ENCODE assay signal across 25 cellular contexts in the genomic region with DNA sequence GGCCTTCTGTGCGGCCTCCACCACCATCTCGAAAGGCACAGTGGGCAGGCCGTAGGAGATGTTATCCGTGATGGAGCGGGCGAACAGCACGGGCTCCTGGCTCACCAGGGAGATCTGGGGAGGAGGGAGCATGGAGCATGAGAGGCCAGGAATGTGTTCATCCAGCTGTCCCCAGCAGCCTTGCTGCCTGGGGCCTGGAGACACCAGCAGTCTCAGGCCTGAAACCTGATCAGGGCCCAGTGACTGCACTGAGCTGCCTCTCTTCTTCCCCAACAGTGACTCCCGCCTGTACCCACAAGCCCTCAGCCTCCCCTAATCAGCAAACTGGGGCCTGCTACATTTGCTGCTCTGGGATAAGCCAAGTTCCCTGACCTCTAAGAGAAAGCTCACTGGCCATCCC. TPM values are rescaled to one million over a fixed set of nuclear protein-coding genes. Genes with fewer than 3 reads are reported as not detected.
DNase-seq lines count a peak whose midpoint lies in the region; ATAC-seq and TF ChIP-seq lines count a peak whose summit lies in the region.
"Had no signal": no experiment of that assay in that cellular context is flagged by ENCODE, and none has a peak within 500 bp of the region (broad histone marks: within the 10 kb centered on the region; RNA-seq: fewer than 3 reads in every experiment).

No MANE protein-coding gene starts in this region.

- 96 to 97% methylated on average over 4 to 5 of the region's 8 CpGs for WGBS in mesodermal cell (ENCODE audit: insufficient coverage in 2 of 2), 2 experiments

- no peak overlapping the region for H3K4me3 Mint-ChIP-seq in activated naive CD8-positive, alpha-beta T cell treated with anti-CD3 and anti-CD28 coated beads, Interleukin-2, amount 10 ng/mL, durations not matched to agents 7 days and 5 days
- H3K4me3 Mint-ChIP-seq in activated naive CD8-positive, alpha-beta T cell treated with anti-CD3 and anti-CD28 coated beads, Interleukin-2, amount 50 U/mL, for 24 hours, result no peak overlapping the region
- H3K4me3 Mint-ChIP-seq in Calu3 (ENCODE audit: low read depth, unreplicated experiment), result no peak overlapping the region
- H3K4me3 Mint-ChIP-seq: activated CD4-positive, alpha-beta T cell treated with anti-CD3 and anti-CD28 coated beads for 36 hours; CD4-positive, alpha-beta T cell; T-helper 1 cell treated with Interleukin-12 subunit alpha and Interleukin-12 subunit beta and Interleukin-4 antibody, amounts not matched to agents 30 μg/mL and 1 μg/mL, for 36 hours had no signal

- no peaks in the 10 kb centered on the region for H3K27me3 Mint-ChIP-seq in activated naive CD8-positive, alpha-beta T cell treated with anti-CD3 and anti-CD28 coated beads, Interleukin-2, amount 10 ng/mL, durations not matched to agents 7 days and 5 days
- no peaks in the 10 kb centered on the region for H3K27me3 Mint-ChIP-seq in activated naive CD8-positive, alpha-beta T cell treated with anti-CD3 and anti-CD28 coated beads, Interleukin-2, amount 50 U/mL, for 24 hours
- no peaks in the 10 kb centered on the region for H3K27me3 Mint-ChIP-seq in Calu3 (ENCODE audit: unreplicated experiment)
- H3K27me3 Mint-ChIP-seq: activated CD4-positive, alpha-beta T cell treated with anti-CD3 and anti-CD28 coated beads for 36 hours; CD4-positive, alpha-beta T cell; IgD-negative memory B cell had no signal

- ATAC-seq in activated naive CD8-positive, alpha-beta T cell treated with anti-CD3 and anti-CD28 coated beads, Interleukin-2, amount 10 ng/mL, durations not matched to agents 7 days and 5 days (ENCODE audit: low read depth), result no peak
- no peak for ATAC-seq in activated naive CD8-positive, alpha-beta T cell treated with anti-CD3 and anti-CD28 coated beads, Interleukin-2, amount 50 U/mL, for 24 hours
- ATAC-seq in GM21786 (IDR thresholded peaks at IDR 0.05; ENCODE audit: unreplicated experiment), result no peak
- ATAC-seq: activated CD4-positive, alpha-beta T cell treated with anti-CD3 and anti-CD28 coated beads for 36 hours had no signal

- peak overlapping the region; percentile 24 for H3K27ac Mint-ChIP-seq in activated naive CD8-positive, alpha-beta T cell treated with anti-CD3 and anti-CD28 coated beads, Interleukin-2, amount 10 ng/mL, durations not matched to agents 7 days and 5 days
- H3K27ac Mint-ChIP-seq in activated naive CD8-positive, alpha-beta T cell treated with anti-CD3 and anti-CD28 coated beads, Interleukin-2, amount 50 U/mL, for 24 hours, result no peak overlapping the region
- H3K27ac Mint-ChIP-seq in Calu3 (ENCODE audit: unreplicated experiment), result no peak overlapping the region
- H3K27ac Mint-ChIP-seq: activated CD4-positive, alpha-beta T cell treated with anti-CD3 and anti-CD28 coated beads for 36 hours; CD4-positive, alpha-beta T cell; T-helper 1 cell treated with Interleukin-12 subunit alpha and Interleukin-12 subunit beta and Interleukin-4 antibody, amounts not matched to agents 30 μg/mL and 1 μg/mL, for 36 hours had no signal

- peaks cover 1% of the 10 kb centered on the region for H3K36me3 Mint-ChIP-seq in activated naive CD8-positive, alpha-beta T cell treated with anti-CD3 and anti-CD28 coated beads, Interleukin-2, amount 10 ng/mL, durations not matched to agents 7 days and 5 days
- no peaks in the 10 kb centered on the region for H3K36me3 Mint-ChIP-seq in activated naive CD8-positive, alpha-beta T cell treated with anti-CD3 and anti-CD28 coated beads, Interleukin-2, amount 50 U/mL, for 24 hours (ENCODE audit: low read depth)
- H3K36me3 Mint-ChIP-seq in Calu3 (ENCODE audit: insufficient read depth, unreplicated experiment), result peaks cover 12% of the 10 kb centered on the region
- H3K36me3 Mint-ChIP-seq: IgD-negative memory B cell had no signal

- no peaks in the 10 kb centered on the region for H3K9me3 Mint-ChIP-seq in activated naive CD8-positive, alpha-beta T cell treated with anti-CD3 and anti-CD28 coated beads, Interleukin-2, amount 10 ng/mL, durations not matched to agents 7 days and 5 days
- H3K9me3 Mint-ChIP-seq in activated naive CD8-positive, alpha-beta T cell treated with anti-CD3 and anti-CD28 coated beads, Interleukin-2, amount 50 U/mL, for 24 hours, result no peaks in the 10 kb centered on the region
- no peaks in the 10 kb centered on the region for H3K9me3 Mint-ChIP-seq in Calu3 (ENCODE audit: low read depth, unreplicated experiment)
- H3K9me3 Mint-ChIP-seq: CD4-positive, alpha-beta T cell; T-helper 1 cell treated with Interleukin-12 subunit alpha and Interleukin-12 subunit beta and Interleukin-4 antibody, amounts not matched to agents 30 μg/mL and 1 μg/mL, for 36 hours had no signal

- intact Hi-C loops in Calu3 (cut with micrococcal nuclease; ENCODE audit: unreplicated experiment), result no loop called here

- no TSS peak for BruUV-seq in Calu3 (replicated peaks; lab: Mats Ljungman, UMichigan)

- H3K4me3 ChIP-seq in SJCRH30, result no peak overlapping the region
- no peak overlapping the region for H3K4me3 ChIP-seq in mesodermal cell (ENCODE audit: extremely low read depth, insufficient read depth, low read length, poor library complexity, severe bottlenecking)
- no peak overlapping the region for H3K4me3 ChIP-seq in skeletal muscle tissue (ENCODE audit: low read length in 3 of 3)
- H3K4me3 ChIP-seq: colonic mucosa, esophagus muscularis mucosa, hepatocyte, left ventricle myocardium inferior, prostate gland, SJSA1 had no signal

- H3K27ac ChIP-seq in SJCRH30, result peak overlapping the region; percentile 44
- H3K27ac ChIP-seq in mesodermal cell (ENCODE audit: low read depth, low read length, severe bottlenecking), result peak overlapping the region; percentile 41
- H3K27ac ChIP-seq in skeletal muscle tissue (ENCODE audit: low read depth, low read length), result peak overlapping the region; percentile 30
- H3K27ac ChIP-seq: colonic mucosa, esophagus muscularis mucosa, hepatocyte, left ventricle myocardium inferior, prostate gland, SJSA1 had no signal

- H3K27me3 ChIP-seq in SJCRH30 (no peaks in the 10 kb centered on the region), skeletal muscle tissue (ENCODE audit: control insufficient read depth in 3 of 3, insufficient read depth in 3 of 3, low read length in 3 of 3) (no peaks in the 10 kb centered on the region)
- H3K27me3 ChIP-seq: colonic mucosa, esophagus muscularis mucosa, hepatocyte, SJSA1 had no signal

- DNase-seq in activated naive CD8-positive, alpha-beta T cell treated with anti-CD3 and anti-CD28 coated beads, Interleukin-2, amount 10 ng/mL, durations not matched to agents 7 days and 5 days, result no peak
- DNase-seq in activated naive CD8-positive, alpha-beta T cell treated with anti-CD3 and anti-CD28 coated beads, Interleukin-2, amount 50 U/mL, for 24 hours, result no peak
- peak; percentile 85 to 92 for DNase-seq in SJCRH30
- no peak for DNase-seq in Calu3
- no peak for DNase-seq in midbrain (lab: John Stamatoyannopoulos, UW)
- DNase-seq: 8988T; activated CD4-positive, alpha-beta T cell treated with anti-CD3 and anti-CD28 coated beads for 36 hours; activated gamma-delta T cell; CD4-positive, alpha-beta T cell; colonic mucosa; foreskin melanocyte; HCEC 1CT; left ventricle myocardium inferior; NCI-H1417 treated with DMSO at 0.1 percent for 48 hours; NCI-H510A treated with DMSO at 0.1 percent for 48 hours; substantia nigra had no signal

- TF ChIP-seq CTCF in Calu3 (IDR thresholded peaks at IDR 0.05; ENCODE audit: unreplicated experiment), result no peak

- CTCF ChIA-PET in Calu3 (lab: Charles Lee), result interaction anchor here (1.1 kb wide), 1 partner anchor 9 kb away, joined by 3 read pairs; no protein-coding TSS in a partner anchor

- POLR2A ChIA-PET in activated naive CD8-positive, alpha-beta T cell treated with anti-CD3 and anti-CD28 coated beads, Interleukin-2, amount 10 ng/mL, durations not matched to agents 7 days and 5 days (lab: Charles Lee), result no interaction called here

- H3K4me1 ChIP-seq in SJCRH30 (peaks cover 8% of the 10 kb centered on the region; the same call in 1 of the 2 replicates), mesodermal cell (ENCODE audit: control insufficient read depth, insufficient read depth, low read length, poor library complexity, severe bottlenecking) (no peaks in the 10 kb centered on the region), skeletal muscle tissue (ENCODE audit: control insufficient read depth in 3 of 3, insufficient read depth in 3 of 3, low read length in 3 of 3) (peaks cover 0 to 9% (median 0%) of the 10 kb centered on the region in 3 donors)
- H3K4me1 ChIP-seq: colonic mucosa, esophagus muscularis mucosa, left ventricle myocardium inferior, prostate gland had no signal

- H3K36me3 ChIP-seq in SJCRH30, result no peaks in the 10 kb centered on the region
- no peaks in the 10 kb centered on the region for H3K36me3 ChIP-seq in mesodermal cell (ENCODE audit: control insufficient read depth, insufficient read depth, low read length)
- H3K36me3 ChIP-seq in skeletal muscle tissue (ENCODE audit: control insufficient read depth in 3 of 3, insufficient read depth in 3 of 3, low read length in 3 of 3), result no peaks in the 10 kb centered on the region
- H3K36me3 ChIP-seq: colonic mucosa, prostate gland, SJSA1 had no signal

- H3K4me1 Mint-ChIP-seq in activated naive CD8-positive, alpha-beta T cell treated with anti-CD3 and anti-CD28 coated beads, Interleukin-2, amount 10 ng/mL, durations not matched to agents 7 days and 5 days, result no peaks in the 10 kb centered on the region
- no peaks in the 10 kb centered on the region for H3K4me1 Mint-ChIP-seq in activated naive CD8-positive, alpha-beta T cell treated with anti-CD3 and anti-CD28 coated beads, Interleukin-2, amount 50 U/mL, for 24 hours
- H3K4me1 Mint-ChIP-seq in Calu3 (ENCODE audit: low read depth, unreplicated experiment), result peaks cover 8% of the 10 kb centered on the region
- H3K4me1 Mint-ChIP-seq: activated CD4-positive, alpha-beta T cell treated with anti-CD3 and anti-CD28 coated beads for 36 hours had no signal

- H3K9me3 ChIP-seq in SJCRH30 (replicated peaks) (no peaks in the 10 kb centered on the region), mesodermal cell (ENCODE audit: control insufficient read depth, low read length) (no peaks in the 10 kb centered on the region), skeletal muscle tissue (ENCODE audit: control insufficient read depth in 3 of 3, low read length in 3 of 3) (no peaks in the 10 kb centered on the region)
- H3K9me3 ChIP-seq: colonic mucosa, esophagus muscularis mucosa, left ventricle myocardium inferior, prostate gland, SJSA1 had no signal

- H3K9ac ChIP-seq in skeletal muscle tissue (ENCODE audit: low read depth in 1 of 3, low read length in 3 of 3), result no peak overlapping the region

RNA-seq across cellular contexts. Expression of gene ABCB9, which starts 30.9 kb away (rescaled TPM):
- 1 to 10 TPM; 7.0 to 9.2 TPM for total RNA-seq in activated naive CD8-positive, alpha-beta T cell treated with anti-CD3 and anti-CD28 coated beads, Interleukin-2, amount 10 ng/mL, durations not matched to agents 7 days and 5 days
- total RNA-seq in SJCRH30 (2014; rRNA removed; shearing (Covaris generic)), result 5.9 and 7.1 TPM in 2 replicates
- 4.4 TPM for polyA plus RNA-seq in mesodermal cell (2013, experiment 1 of 2)
- polyA plus RNA-seq in mesodermal cell (2013, experiment 2 of 2), result 2.2 TPM
- total RNA-seq in skeletal muscle tissue, result 2.6 TPM
- total RNA-seq in Calu3 (2022), result 25.6 and 26.5 TPM in 2 replicates

RNA-seq across cellular contexts. Expression of gene VPS37B, which starts 39.4 kb away (rescaled TPM):
- total RNA-seq in activated naive CD8-positive, alpha-beta T cell treated with anti-CD3 and anti-CD28 coated beads, Interleukin-2, amount 10 ng/mL, durations not matched to agents 7 days and 5 days, result 10 to 100 TPM; 33.4 to 36.8 TPM
- 33.2 and 34.2 TPM in 2 replicates for total RNA-seq in SJCRH30 (2014; rRNA removed; shearing (Covaris generic))
- 24.2 TPM for polyA plus RNA-seq in mesodermal cell (2013, experiment 1 of 2)
- 18.4 TPM for polyA plus RNA-seq in mesodermal cell (2013, experiment 2 of 2)
- total RNA-seq in skeletal muscle tissue (11.5 TPM), Calu3 (2022) (104 and 118 TPM in 2 replicates)

RNA-seq across cellular contexts. Expression of gene OGFOD2, which starts 39.7 kb away (rescaled TPM):
- 10 to 100 TPM; 33.8 to 35.5 TPM for total RNA-seq in activated naive CD8-positive, alpha-beta T cell treated with anti-CD3 and anti-CD28 coated beads, Interleukin-2, amount 10 ng/mL, durations not matched to agents 7 days and 5 days
- total RNA-seq in SJCRH30 (2014; rRNA removed; shearing (Covaris generic)), result 5.9 and 6.7 TPM in 2 replicates
- polyA plus RNA-seq in mesodermal cell (2013, experiment 1 of 2), result 7.4 TPM
- 9.9 TPM for polyA plus RNA-seq in mesodermal cell (2013, experiment 2 of 2)
- total RNA-seq in skeletal muscle tissue (4.2 TPM), Calu3 (2022) (21.5 and 22.8 TPM in 2 replicates)

RNA-seq across cellular contexts. Expression of gene ARL6IP4, which starts 45.2 kb away (rescaled TPM):
- 100 to 1,000 TPM; 204 to 211 TPM for total RNA-seq in activated naive CD8-positive, alpha-beta T cell treated with anti-CD3 and anti-CD28 coated beads, Interleukin-2, amount 10 ng/mL, durations not matched to agents 7 days and 5 days
- total RNA-seq in SJCRH30 (2014; rRNA removed; shearing (Covaris generic)), result 135 and 144 TPM in 2 replicates
- 219 TPM for polyA plus RNA-seq in mesodermal cell (2013, experiment 1 of 2)
- polyA plus RNA-seq in mesodermal cell (2013, experiment 2 of 2), result 205 TPM
- 93.4 TPM for total RNA-seq in skeletal muscle tissue
- 171 TPM in 2 replicates for total RNA-seq in Calu3 (2022)

Comparison
In these comparisons a context has a peak if more than half of its experiments do, and no peak if none do; other contexts are left out.
1. DNase-seq: peak in SJCRH30 (2 of 2); none in activated naive CD8-positive, alpha-beta T cell treated with anti-CD3 and anti-CD28 coated beads, Interleukin-2, amount 10 ng/mL, durations not matched to agents 7 days and 5 days (single experiment), activated naive CD8-positive, alpha-beta T cell treated with anti-CD3 and anti-CD28 coated beads, Interleukin-2, amount 50 U/mL, for 24 hours (single experiment), Calu3 (single experiment) and midbrain (single experiment).
2. Peak in every context shown above with its lines, with median percentiles within 50 percentile points of each other: H3K27ac ChIP-seq.